Comparison of ENCODE assay signal across 23 cellular contexts in the genomic region with DNA sequence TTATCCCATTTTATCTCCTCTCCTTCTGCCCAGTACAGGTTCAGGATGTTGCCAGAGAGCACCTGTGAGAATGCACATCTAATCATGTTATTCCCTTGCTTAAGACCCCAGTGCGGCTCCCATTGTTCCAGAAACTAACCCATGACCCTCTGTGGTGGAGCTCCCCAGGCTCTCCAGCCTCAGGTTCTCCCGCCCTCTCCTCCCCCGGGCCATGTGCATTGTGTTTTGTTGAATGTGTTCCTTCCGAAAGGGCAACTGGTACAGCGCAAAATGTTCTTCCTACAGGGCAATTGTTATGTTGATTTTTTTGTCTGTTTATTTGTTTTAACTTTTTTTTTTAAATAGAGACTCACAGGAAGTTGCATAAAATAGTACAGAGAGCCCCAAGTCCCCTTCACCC. TPM values are rescaled to one million over a fixed set of nuclear protein-coding genes. Genes with fewer than 3 reads are reported as not detected.
"Had no signal": no experiment of that assay in that cellular context is flagged by ENCODE, and none has a peak within 500 bp of the region (broad histone marks: within the 10 kb centered on the region; RNA-seq: fewer than 3 reads in every experiment).

No MANE protein-coding gene starts in this region.

- H3K4me3 ChIP-seq: colonic mucosa, heart left ventricle, pancreas, stomach, thoracic aorta had no signal

- H3K36me3 Mint-ChIP-seq: naive thymus-derived CD4-positive, alpha-beta T cell had no signal

- H3K27ac Mint-ChIP-seq: naive thymus-derived CD4-positive, alpha-beta T cell; progenitor cell of endocrine pancreas had no signal

- DNase-seq: colonic mucosa; dermis blood vessel endothelial cell; effector CD4-positive, alpha-beta T cell; heart left ventricle; hippocampal formation; islet precursor cell; mammary epithelial cell; naive thymus-derived CD4-positive, alpha-beta T cell; occipital lobe; pancreas; right cardiac atrium; small intestine; stimulated activated CD4-positive, alpha-beta T cell treated with anti-CD3 and anti-CD28 coated beads, Interleukin-12 subunit alpha, Interleukin-12 subunit beta, amount 100 ng/mL, for 4 hours; stimulated activated naive CD4-positive, alpha-beta T cell; stomach; substantia nigra had no signal

- H3K27ac ChIP-seq: colonic mucosa, heart left ventricle, pancreas, stomach, thoracic aorta had no signal

- FAIRE-seq: frontal cortex, pancreas, small intestine, urothelium cell line had no signal

- H3K27me3 ChIP-seq: colonic mucosa, pancreas, stomach had no signal

- H3K4me1 Mint-ChIP-seq: naive thymus-derived CD4-positive, alpha-beta T cell had no signal

- ATAC-seq: heart left ventricle; left lobe of liver; naive thymus-derived CD4-positive, alpha-beta T cell; pancreas had no signal

- H3K4me1 ChIP-seq: colonic mucosa, heart left ventricle, pancreas, stomach had no signal

- H3K4me3 Mint-ChIP-seq: naive thymus-derived CD4-positive, alpha-beta T cell had no signal

- H3K9me3 ChIP-seq: colonic mucosa, heart left ventricle, pancreas, stomach, thoracic aorta had no signal

- H3K36me3 ChIP-seq: colonic mucosa, heart left ventricle, pancreas, stomach, thoracic aorta had no signal

RNA-seq across cellular contexts. Expression of a gene that starts 31.1 kb away (rescaled TPM):
- total RNA-seq: dermis blood vessel endothelial cell; fibroblast of lung; glomerular endothelial cell; mammary epithelial cell; naive thymus-derived CD4-positive, alpha-beta T cell had no signal
- polyA plus RNA-seq: fibroblast of lung; mammary epithelial cell; naive thymus-derived CD4-positive, alpha-beta T cell had no signal
